12 cellular contexts compared by ENCODE assay signal in the genomic region with DNA sequence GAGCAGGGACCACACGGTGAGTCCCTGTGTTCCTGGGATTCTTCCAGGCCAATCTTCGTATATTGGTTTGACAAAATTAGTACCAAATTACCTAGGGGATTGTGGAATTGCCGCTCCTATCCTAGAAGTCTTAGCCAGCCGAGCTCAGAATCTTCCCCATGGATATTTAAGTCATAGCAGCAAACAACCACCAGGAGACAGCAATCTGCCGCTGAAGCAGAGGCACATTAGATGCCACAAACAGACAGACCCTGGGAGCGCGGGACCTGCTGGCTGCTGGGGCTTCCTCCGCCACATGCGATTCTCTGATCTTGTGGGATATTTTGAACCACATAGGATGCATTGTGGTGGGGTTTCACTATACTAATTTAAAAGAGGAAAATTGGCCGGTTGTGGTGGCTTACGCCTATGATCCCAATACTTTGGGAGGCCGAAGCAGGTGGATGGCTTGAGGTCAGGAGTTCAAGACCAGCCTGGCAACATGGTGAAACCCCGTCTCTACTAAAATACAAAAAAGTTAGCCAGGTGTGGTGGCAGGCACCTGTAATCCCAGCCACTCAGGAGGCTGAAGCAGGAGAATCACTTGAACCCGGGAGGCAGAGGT. TPM values are rescaled to one million over a fixed set of nuclear protein-coding genes. Genes with fewer than 3 reads are reported as not detected.
A peak's percentile ranks its signal among the peaks of the same experiment; 100 is the strongest.
DNase-seq lines count a peak whose midpoint lies in the region; ATAC-seq and TF ChIP-seq lines count a peak whose summit lies in the region.
"Had no signal": no experiment of that assay in that cellular context is flagged by ENCODE, and none has a peak within 500 bp of the region (broad histone marks: within the 10 kb centered on the region; RNA-seq: fewer than 3 reads in every experiment).

No MANE protein-coding gene starts in this region.

- no peak for ATAC-seq in GM18861 (IDR thresholded peaks at IDR 0.05; ENCODE audit: unreplicated experiment)
- no peak for ATAC-seq in lower lobe of right lung

- DNase-seq in stimulated activated CD4-positive, alpha-beta T cell treated with anti-CD3 and anti-CD28 coated beads, Interleukin-15, amount 100 ng/mL, for 24 hours, result peak; percentile 17
- DNase-seq in stimulated activated CD4-positive, alpha-beta T cell treated with anti-CD3 and anti-CD28 coated beads, Interleukin-4, amount 100 ng/mL, for 24 hours, result no peak
- DNase-seq in RPMI7951 (ENCODE audit: low read depth) (peak; percentile 24), fibroblast of villous mesenchyme (ENCODE audit: low read depth) (peak; percentile 22), tibial nerve (ENCODE audit: low spot score in 2 of 2) (no peak), occipital lobe (lab: John Stamatoyannopoulos, UW) (no peak), lower lobe of right lung (no peak)
- DNase-seq: activated naive CD4-positive, alpha-beta T cell treated with anti-CD3 and anti-CD28 coated beads, Interleukin-2, amount 50 U/mL, for 16 hours; naive B cell had no signal

- H3K4me1 ChIP-seq in tibial nerve (no peaks in the 10 kb centered on the region), lower lobe of right lung (no peaks in the 10 kb centered on the region)

- TF ChIP-seq POLR2A in tibial nerve (IDR thresholded peaks at IDR 0.05), result no peak

- TF ChIP-seq CTCF in fibroblast of villous mesenchyme (IDR thresholded peaks at IDR 0.05; ENCODE audit: insufficient read depth, low read depth, low read length) (peak; percentile 77), tibial nerve (IDR thresholded peaks at IDR 0.05) (peak in 1 of 5 experiments; percentile 15), lower lobe of right lung (IDR thresholded peaks at IDR 0.05) (no peak)

- H3K36me3 ChIP-seq in tibial nerve, result no peaks in the 10 kb centered on the region
- H3K36me3 ChIP-seq in lower lobe of right lung, result no peaks in the 10 kb centered on the region
- H3K36me3 ChIP-seq: thoracic aorta had no signal

- H3K27ac ChIP-seq in tibial nerve (no peak overlapping the region), lower lobe of right lung (no peak overlapping the region)
- H3K27ac ChIP-seq: KMS-11, thoracic aorta had no signal

- WGBS in tibial nerve, 2 donors, result 52 to 62% methylated on average over 14 of the region's 14 CpGs

- TF ChIP-seq EP300 in tibial nerve (IDR thresholded peaks at IDR 0.05), result no peak

- H3K9me3 ChIP-seq in tibial nerve (peaks cover 0 to 15% (median 0%) of the 10 kb centered on the region in 4 donors), lower lobe of right lung (no peaks in the 10 kb centered on the region)

- H3K27me3 ChIP-seq in tibial nerve (peaks cover 0 to 41% of the 10 kb centered on the region in 2 donors), lower lobe of right lung (ENCODE audit: low read depth) (peaks cover 37% of the 10 kb centered on the region)

- intact Hi-C loops in lower lobe of right lung (cut with DNase I), result no loop called here

- H3K4me3 ChIP-seq in fibroblast of villous mesenchyme (ENCODE audit: low read depth, low read length) (no peak overlapping the region), tibial nerve (no peak overlapping the region), lower lobe of right lung (no peak overlapping the region)
- H3K4me3 ChIP-seq: thoracic aorta had no signal

RNA-seq across cellular contexts. Expression of a gene that starts 31.7 kb away (rescaled TPM):
- total RNA-seq in RPMI7951 (2014; rRNA removed; shearing (Covaris generic)), result 3.8 and 4.1 TPM in 2 replicates
- total RNA-seq in fibroblast of villous mesenchyme (9.0 and 13.0 TPM in 2 replicates), tibial nerve (10 to 100 TPM in 2 of 4 donors, 1 to 10 TPM in 2; 6.0 to 10.4 (median 9.4) TPM), occipital lobe (57.7 TPM), lower lobe of right lung (30.2 TPM)

Comparison
In these comparisons a context has a peak if more than half of its experiments do, and no peak if none do; other contexts are left out.
1. DNase-seq: peak in stimulated activated CD4-positive, alpha-beta T cell treated with anti-CD3 and anti-CD28 coated beads, Interleukin-15, amount 100 ng/mL, for 24 hours (single experiment), RPMI7951 (single experiment) and fibroblast of villous mesenchyme (single experiment); none in stimulated activated CD4-positive, alpha-beta T cell treated with anti-CD3 and anti-CD28 coated beads, Interleukin-4, amount 100 ng/mL, for 24 hours (single experiment), tibial nerve (0 of 2), occipital lobe (single experiment) and lower lobe of right lung (single experiment).